Comparison of ENCODE assay signal across 1 cellular context in genomic region chr15:68277605-68278344, GRCh38.
TF ChIP-seq lines count a peak whose summit lies in the region.

Gene FEM1B (plus strand): TSS chr15:68277745. CDS start chr15:68278418, 673 bp downstream.

TF ChIP-seq in GM12878, 131 proteins besides CTCF, POLR2A, EP300 and RAD21 (continued from another document and continues in another):
- TF ChIP-seq ZNF687 (IDR thresholded peaks at IDR 0.05) (peak; percentile 52; the same call in 1 of the 2 replicates), CREM (IDR thresholded peaks at IDR 0.05; ENCODE audit: low read depth) (peak; percentile 76), SPI1 (IDR thresholded peaks at IDR 0.05; ENCODE audit: borderline replicate concordance, insufficient read depth, low read depth, low read length) (0 out of 2 replicates have a peak, but pooled peaks have one; percentile 18), JUND (IDR thresholded peaks at IDR 0.05; ENCODE audit: low read depth, low read length) (no peak; the same call in 1 of the 2 replicates), BCL11A (IDR thresholded peaks at IDR 0.05; ENCODE audit: low read depth, low read length) (0 out of 2 replicates have a peak, but pooled peaks have one; percentile 21), IRF4 (IDR thresholded peaks at IDR 0.05; ENCODE audit: low read depth, low read length) (no peak; the same call in 1 of the 2 replicates), GABPA (IDR thresholded peaks at IDR 0.05; ENCODE audit: low read depth) (peak; percentile 90), ZZZ3 (IDR thresholded peaks at IDR 0.05; ENCODE audit: control insufficient read depth, insufficient read length, low read depth) (no peak), SP1 (IDR thresholded peaks at IDR 0.05; ENCODE audit: low read depth, low read length) (peak; percentile 80), POLR2AphosphoS5 (IDR thresholded peaks at IDR 0.05; ENCODE audit: low read length) (peak; percentile 76), RELB (IDR thresholded peaks at IDR 0.05; ENCODE audit: low read depth) (peak; percentile 95), FOXK2 (IDR thresholded peaks at IDR 0.05) (no peak), CREB1 (IDR thresholded peaks at IDR 0.05; ENCODE audit: low read depth) (peak; percentile 81), CHD4 (IDR thresholded peaks at IDR 0.05) (no peak), SKIL (IDR thresholded peaks at IDR 0.05; ENCODE audit: low read depth, poor library complexity, severe bottlenecking) (peak; percentile 5), EED (IDR thresholded peaks at IDR 0.05; ENCODE audit: low read depth) (peak; percentile 66; the same call in 1 of the 2 replicates), CEBPB (IDR thresholded peaks at IDR 0.05; ENCODE audit: borderline replicate concordance in 1 of 2, low read depth in 2 of 2, low read length in 2 of 2) (no peak), ZBTB40 (IDR thresholded peaks at IDR 0.05; ENCODE audit: borderline replicate concordance) (peak; percentile 97), HDAC6 (IDR thresholded peaks at IDR 0.05; ENCODE audit: unreplicated experiment) (peak; percentile 57), MAX (IDR thresholded peaks at IDR 0.05; ENCODE audit: low read depth, low read length) (peak; percentile 10; the same call in 1 of the 2 replicates), ZSCAN29 (IDR thresholded peaks at IDR 0.05) (peak; percentile 40; the same call in 1 of the 2 replicates), HSF1 (IDR thresholded peaks at IDR 0.05; ENCODE audit: low read depth, low read length) (no peak; the same call in 1 of the 2 replicates), PKNOX1 (IDR thresholded peaks at IDR 0.05) (peak; percentile 64), E4F1 (IDR thresholded peaks at IDR 0.05; ENCODE audit: borderline replicate concordance, partially characterized antibody) (peak; percentile 60), ZNF217 (IDR thresholded peaks at IDR 0.05) (peak; percentile 57; the same call in 1 of the 2 replicates), HDGF (IDR thresholded peaks at IDR 0.05) (peak; percentile 69; the same call in 1 of the 2 replicates), SIX5 (IDR thresholded peaks at IDR 0.05; ENCODE audit: low read depth, low read length, severe bottlenecking) (peak; percentile 55), CBX5 (IDR thresholded peaks at IDR 0.05; ENCODE audit: low read depth) (peak; percentile 73), KLF5 (IDR thresholded peaks at IDR 0.05; ENCODE audit: partially characterized antibody) (peak; percentile 74), ZNF207 (IDR thresholded peaks at IDR 0.05; ENCODE audit: borderline replicate concordance) (peak; percentile 82), ETV6 (conservative IDR thresholded peaks at IDR 0.05 in 1 of 2, IDR thresholded peaks at IDR 0.05 in 1 of 2; ENCODE audit: borderline replicate concordance in 1 of 2, low read depth in 1 of 2) (peak in 1 of 2 experiments; percentile 33; a peak in 1 of 4 replicates), TCF12 (IDR thresholded peaks at IDR 0.05; ENCODE audit: low read depth, low read length) (0 out of 2 replicates have a peak, but pooled peaks have one; percentile 54), USF1 (IDR thresholded peaks at IDR 0.05; ENCODE audit: borderline replicate concordance, extremely low read length, insufficient read depth, low read depth, low read length) (peak; percentile 32), IKZF1 (conservative IDR thresholded peaks at IDR 0.05) (peak; percentile 84), SREBF2 (IDR thresholded peaks at IDR 0.05; ENCODE audit: low read length) (no peak), ZNF24 (IDR thresholded peaks at IDR 0.05) (peak; percentile 64; the same call in 1 of the 2 replicates), GATAD2B (conservative IDR thresholded peaks at IDR 0.05; ENCODE audit: low read depth) (peak; percentile 88), MEF2B (IDR thresholded peaks at IDR 0.05; ENCODE audit: partially characterized antibody, poor library complexity, severe bottlenecking) (peak; percentile 32), ELK1 (IDR thresholded peaks at IDR 0.05; ENCODE audit: low read depth, low read length) (peak; percentile 63), IKZF2 (IDR thresholded peaks at IDR 0.05) (peak; percentile 58 to 64; a peak in 1 of 4 replicates)
